ENCODE assay signal across 1 cellular context in the genomic region with DNA sequence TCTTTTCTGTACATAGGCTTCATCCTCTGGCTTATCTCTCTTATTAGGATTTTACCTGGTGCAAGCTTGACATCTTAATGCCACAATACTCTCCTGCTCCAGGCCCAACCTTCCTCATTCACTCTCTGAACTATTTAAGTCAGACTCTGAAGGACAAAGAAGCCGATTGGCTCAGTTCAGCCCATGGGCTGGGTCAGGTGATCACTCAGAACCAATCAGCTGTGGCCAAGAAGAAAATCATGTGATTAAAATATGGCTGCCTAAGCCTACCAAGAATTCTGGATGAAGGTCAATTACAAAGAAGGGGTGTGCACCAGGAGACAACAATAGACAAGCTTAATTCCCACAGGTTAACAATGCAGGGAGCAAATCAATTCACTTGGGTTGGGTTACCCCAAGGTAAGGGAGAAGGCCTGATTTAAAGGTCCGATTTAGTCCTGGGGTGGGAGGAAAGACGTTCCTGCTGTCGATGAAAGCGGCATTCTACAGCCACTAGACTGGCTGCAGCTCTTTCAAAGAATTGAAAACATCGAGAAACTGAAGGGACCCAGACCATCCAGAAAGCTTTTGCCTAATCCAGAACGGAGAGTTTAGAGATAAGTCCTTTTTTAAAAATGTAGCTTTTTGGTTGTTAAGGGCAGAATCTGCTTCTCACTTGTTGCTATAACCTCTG.
TF ChIP-seq lines count a peak whose summit lies in the region.

No MANE protein-coding gene starts in this region.

TF ChIP-seq in K562, 482 proteins besides CTCF, POLR2A, EP300 and RAD21 (continued from another document and continues in another):
- TF ChIP-seq, protein P1, sequence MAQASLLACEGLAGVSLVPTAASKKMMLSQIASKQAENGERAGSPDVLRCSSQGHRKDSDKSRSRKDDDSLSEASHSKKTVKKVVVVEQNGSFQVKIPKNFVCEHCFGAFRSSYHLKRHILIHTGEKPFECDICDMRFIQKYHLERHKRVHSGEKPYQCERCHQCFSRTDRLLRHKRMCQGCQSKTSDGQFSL (CRISPR knock-in tag; IDR thresholded peaks at IDR 0.05) = no peak
- TF ChIP-seq, protein P1 (tag; IDR thresholded peaks at IDR 0.05) = no peak
- TF ChIP-seq, protein P2, sequence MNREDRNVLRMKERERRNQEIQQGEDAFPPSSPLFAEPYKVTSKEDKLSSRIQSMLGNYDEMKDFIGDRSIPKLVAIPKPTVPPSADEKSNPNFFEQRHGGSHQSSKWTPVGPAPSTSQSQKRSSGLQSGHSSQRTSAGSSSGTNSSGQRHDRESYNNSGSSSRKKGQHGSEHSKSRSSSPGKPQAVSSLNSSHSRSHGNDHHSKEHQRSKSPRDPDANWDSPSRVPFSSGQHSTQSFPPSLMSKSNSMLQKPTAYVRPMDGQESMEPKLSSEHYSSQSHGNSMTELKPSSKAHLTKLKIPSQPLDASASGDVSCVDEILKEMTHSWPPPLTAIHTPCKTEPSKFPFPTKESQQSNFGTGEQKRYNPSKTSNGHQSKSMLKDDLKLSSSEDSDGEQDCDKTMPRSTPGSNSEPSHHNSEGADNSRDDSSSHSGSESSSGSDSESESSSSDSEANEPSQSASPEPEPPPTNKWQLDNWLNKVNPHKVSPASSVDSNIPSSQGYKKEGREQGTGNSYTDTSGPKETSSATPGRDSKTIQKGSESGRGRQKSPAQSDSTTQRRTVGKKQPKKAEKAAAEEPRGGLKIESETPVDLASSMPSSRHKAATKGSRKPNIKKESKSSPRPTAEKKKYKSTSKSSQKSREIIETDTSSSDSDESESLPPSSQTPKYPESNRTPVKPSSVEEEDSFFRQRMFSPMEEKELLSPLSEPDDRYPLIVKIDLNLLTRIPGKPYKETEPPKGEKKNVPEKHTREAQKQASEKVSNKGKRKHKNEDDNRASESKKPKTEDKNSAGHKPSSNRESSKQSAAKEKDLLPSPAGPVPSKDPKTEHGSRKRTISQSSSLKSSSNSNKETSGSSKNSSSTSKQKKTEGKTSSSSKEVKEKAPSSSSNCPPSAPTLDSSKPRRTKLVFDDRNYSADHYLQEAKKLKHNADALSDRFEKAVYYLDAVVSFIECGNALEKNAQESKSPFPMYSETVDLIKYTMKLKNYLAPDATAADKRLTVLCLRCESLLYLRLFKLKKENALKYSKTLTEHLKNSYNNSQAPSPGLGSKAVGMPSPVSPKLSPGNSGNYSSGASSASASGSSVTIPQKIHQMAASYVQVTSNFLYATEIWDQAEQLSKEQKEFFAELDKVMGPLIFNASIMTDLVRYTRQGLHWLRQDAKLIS (CRISPR knock-in tag; IDR thresholded peaks at IDR 0.05) = no peak
- TF ChIP-seq CHD4 (IDR thresholded peaks at IDR 0.05; ENCODE audit: insufficient read depth, insufficient replicate concordance, low read depth, low read length, poor library complexity, severe bottlenecking) = no peak
- no peak for TF ChIP-seq MBD2 (IDR thresholded peaks at IDR 0.05; ENCODE audit: borderline replicate concordance, low read depth)
- TF ChIP-seq, protein P3, sequence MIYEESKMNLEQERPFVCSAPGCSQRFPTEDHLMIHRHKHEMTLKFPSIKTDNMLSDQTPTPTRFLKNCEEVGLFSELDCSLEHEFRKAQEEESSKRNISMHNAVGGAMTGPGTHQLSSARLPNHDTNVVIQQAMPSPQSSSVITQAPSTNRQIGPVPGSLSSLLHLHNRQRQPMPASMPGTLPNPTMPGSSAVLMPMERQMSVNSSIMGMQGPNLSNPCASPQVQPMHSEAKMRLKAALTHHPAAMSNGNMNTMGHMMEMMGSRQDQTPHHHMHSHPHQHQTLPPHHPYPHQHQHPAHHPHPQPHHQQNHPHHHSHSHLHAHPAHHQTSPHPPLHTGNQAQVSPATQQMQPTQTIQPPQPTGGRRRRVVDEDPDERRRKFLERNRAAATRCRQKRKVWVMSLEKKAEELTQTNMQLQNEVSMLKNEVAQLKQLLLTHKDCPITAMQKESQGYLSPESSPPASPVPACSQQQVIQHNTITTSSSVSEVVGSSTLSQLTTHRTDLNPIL (CRISPR knock-in tag; IDR thresholded peaks at IDR 0.05) = no peak
- TF ChIP-seq, protein P4, sequence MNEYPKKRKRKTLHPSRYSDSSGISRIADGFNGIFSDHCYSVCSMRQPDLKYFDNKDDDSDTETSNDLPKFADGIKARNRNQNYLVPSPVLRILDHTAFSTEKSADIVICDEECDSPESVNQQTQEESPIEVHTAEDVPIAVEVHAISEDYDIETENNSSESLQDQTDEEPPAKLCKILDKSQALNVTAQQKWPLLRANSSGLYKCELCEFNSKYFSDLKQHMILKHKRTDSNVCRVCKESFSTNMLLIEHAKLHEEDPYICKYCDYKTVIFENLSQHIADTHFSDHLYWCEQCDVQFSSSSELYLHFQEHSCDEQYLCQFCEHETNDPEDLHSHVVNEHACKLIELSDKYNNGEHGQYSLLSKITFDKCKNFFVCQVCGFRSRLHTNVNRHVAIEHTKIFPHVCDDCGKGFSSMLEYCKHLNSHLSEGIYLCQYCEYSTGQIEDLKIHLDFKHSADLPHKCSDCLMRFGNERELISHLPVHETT (CRISPR knock-in tag; conservative IDR thresholded peaks at IDR 0.05 in 1 of 2, IDR thresholded peaks at IDR 0.05 in 1 of 2) = no peak
- TF ChIP-seq ZNF589 (CRISPR knock-in tag; IDR thresholded peaks at IDR 0.05; ENCODE audit: low read depth) = 0 out of 2 replicates have a peak, but pooled peaks have one; percentile 21
- TF ChIP-seq EGR1 (conservative IDR thresholded peaks at IDR 0.05) = no peak
- TF ChIP-seq, protein P5, sequence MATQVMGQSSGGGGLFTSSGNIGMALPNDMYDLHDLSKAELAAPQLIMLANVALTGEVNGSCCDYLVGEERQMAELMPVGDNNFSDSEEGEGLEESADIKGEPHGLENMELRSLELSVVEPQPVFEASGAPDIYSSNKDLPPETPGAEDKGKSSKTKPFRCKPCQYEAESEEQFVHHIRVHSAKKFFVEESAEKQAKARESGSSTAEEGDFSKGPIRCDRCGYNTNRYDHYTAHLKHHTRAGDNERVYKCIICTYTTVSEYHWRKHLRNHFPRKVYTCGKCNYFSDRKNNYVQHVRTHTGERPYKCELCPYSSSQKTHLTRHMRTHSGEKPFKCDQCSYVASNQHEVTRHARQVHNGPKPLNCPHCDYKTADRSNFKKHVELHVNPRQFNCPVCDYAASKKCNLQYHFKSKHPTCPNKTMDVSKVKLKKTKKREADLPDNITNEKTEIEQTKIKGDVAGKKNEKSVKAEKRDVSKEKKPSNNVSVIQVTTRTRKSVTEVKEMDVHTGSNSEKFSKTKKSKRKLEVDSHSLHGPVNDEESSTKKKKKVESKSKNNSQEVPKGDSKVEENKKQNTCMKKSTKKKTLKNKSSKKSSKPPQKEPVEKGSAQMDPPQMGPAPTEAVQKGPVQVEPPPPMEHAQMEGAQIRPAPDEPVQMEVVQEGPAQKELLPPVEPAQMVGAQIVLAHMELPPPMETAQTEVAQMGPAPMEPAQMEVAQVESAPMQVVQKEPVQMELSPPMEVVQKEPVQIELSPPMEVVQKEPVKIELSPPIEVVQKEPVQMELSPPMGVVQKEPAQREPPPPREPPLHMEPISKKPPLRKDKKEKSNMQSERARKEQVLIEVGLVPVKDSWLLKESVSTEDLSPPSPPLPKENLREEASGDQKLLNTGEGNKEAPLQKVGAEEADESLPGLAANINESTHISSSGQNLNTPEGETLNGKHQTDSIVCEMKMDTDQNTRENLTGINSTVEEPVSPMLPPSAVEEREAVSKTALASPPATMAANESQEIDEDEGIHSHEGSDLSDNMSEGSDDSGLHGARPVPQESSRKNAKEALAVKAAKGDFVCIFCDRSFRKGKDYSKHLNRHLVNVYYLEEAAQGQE (CRISPR knock-in tag; IDR thresholded peaks at IDR 0.05; ENCODE audit: low read depth) = no peak
- TF ChIP-seq MIER1 (IDR thresholded peaks at IDR 0.05; ENCODE audit: low read depth) = no peak
- TF ChIP-seq, protein P6, sequence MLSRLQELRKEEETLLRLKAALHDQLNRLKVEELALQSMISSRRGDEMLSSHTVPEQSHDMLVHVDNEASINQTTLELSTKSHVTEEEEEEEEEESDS (CRISPR knock-in tag; IDR thresholded peaks at IDR 0.05) = no peak
- TF ChIP-seq, protein P7, sequence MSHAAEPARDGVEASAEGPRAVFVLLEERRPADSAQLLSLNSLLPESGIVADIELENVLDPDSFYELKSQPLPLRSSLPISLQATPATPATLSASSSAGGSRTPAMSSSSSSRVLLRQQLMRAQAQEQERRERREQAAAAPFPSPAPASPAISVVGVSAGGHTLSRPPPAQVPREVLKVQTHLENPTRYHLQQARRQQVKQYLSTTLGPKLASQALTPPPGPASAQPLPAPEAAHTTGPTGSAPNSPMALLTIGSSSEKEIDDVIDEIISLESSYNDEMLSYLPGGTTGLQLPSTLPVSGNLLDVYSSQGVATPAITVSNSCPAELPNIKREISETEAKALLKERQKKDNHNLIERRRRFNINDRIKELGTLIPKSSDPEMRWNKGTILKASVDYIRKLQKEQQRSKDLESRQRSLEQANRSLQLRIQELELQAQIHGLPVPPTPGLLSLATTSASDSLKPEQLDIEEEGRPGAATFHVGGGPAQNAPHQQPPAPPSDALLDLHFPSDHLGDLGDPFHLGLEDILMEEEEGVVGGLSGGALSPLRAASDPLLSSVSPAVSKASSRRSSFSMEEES (CRISPR knock-in tag; IDR thresholded peaks at IDR 0.05) = peak; percentile 85
- no peak for TF ChIP-seq PURB (CRISPR knock-in tag; IDR thresholded peaks at IDR 0.05; ENCODE audit: low read depth)
- TF ChIP-seq, protein P8, sequence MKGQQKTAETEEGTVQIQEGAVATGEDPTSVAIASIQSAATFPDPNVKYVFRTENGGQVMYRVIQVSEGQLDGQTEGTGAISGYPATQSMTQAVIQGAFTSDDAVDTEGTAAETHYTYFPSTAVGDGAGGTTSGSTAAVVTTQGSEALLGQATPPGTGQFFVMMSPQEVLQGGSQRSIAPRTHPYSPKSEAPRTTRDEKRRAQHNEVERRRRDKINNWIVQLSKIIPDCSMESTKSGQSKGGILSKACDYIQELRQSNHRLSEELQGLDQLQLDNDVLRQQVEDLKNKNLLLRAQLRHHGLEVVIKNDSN (CRISPR knock-in tag; IDR thresholded peaks at IDR 0.05) = peak; percentile 95
- no peak for TF ChIP-seq ZNF766 (CRISPR knock-in tag; conservative IDR thresholded peaks at IDR 0.05)
- TF ChIP-seq COPS2 (conservative IDR thresholded peaks at IDR 0.05) = no peak
- TF ChIP-seq ZNF707 (CRISPR knock-in tag; conservative IDR thresholded peaks at IDR 0.05) = no peak
- no peak for TF ChIP-seq FIP1L1 (IDR thresholded peaks at IDR 0.05; ENCODE audit: low read depth, low read length, poor library complexity, severe bottlenecking)
- peak; percentile 91 for TF ChIP-seq TOE1 (IDR thresholded peaks at IDR 0.05; ENCODE audit: borderline replicate concordance)
- TF ChIP-seq TOE1 (CRISPR knock-in tag; IDR thresholded peaks at IDR 0.05; ENCODE audit: borderline replicate concordance, low read depth) = no peak
- peak; percentile 13 for TF ChIP-seq NFYB (IDR thresholded peaks at IDR 0.05; ENCODE audit: extremely low read depth, insufficient read length)
- peak; percentile 94 for TF ChIP-seq NFRKB (IDR thresholded peaks at IDR 0.05; ENCODE audit: low read depth)
- no peak for TF ChIP-seq ZFP30 (CRISPR knock-in tag; IDR thresholded peaks at IDR 0.05; ENCODE audit: borderline replicate concordance)
- no peak for TF ChIP-seq RBM17 (IDR thresholded peaks at IDR 0.05; ENCODE audit: borderline replicate concordance, low read depth, low read length)
- no peak for TF ChIP-seq TBP (optimal IDR thresholded peaks at IDR 0.05; ENCODE audit: low read depth, low read length)
- no peak for TF ChIP-seq HDAC8 (tag; IDR thresholded peaks at IDR 0.05)
- TF ChIP-seq, protein P9, sequence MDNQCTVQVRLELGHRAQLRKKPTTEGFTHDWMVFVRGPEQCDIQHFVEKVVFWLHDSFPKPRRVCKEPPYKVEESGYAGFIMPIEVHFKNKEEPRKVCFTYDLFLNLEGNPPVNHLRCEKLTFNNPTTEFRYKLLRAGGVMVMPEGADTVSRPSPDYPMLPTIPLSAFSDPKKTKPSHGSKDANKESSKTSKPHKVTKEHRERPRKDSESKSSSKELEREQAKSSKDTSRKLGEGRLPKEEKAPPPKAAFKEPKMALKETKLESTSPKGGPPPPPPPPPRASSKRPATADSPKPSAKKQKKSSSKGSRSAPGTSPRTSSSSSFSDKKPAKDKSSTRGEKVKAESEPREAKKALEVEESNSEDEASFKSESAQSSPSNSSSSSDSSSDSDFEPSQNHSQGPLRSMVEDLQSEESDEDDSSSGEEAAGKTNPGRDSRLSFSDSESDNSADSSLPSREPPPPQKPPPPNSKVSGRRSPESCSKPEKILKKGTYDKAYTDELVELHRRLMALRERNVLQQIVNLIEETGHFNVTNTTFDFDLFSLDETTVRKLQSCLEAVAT (IDR thresholded peaks at IDR 0.05) = peak in 1 of 2 experiments; percentile 53; a peak in 1 of 4 replicates
- no peak for TF ChIP-seq TEAD1 (CRISPR knock-in tag; IDR thresholded peaks at IDR 0.05)
- peak; percentile 51 for TF ChIP-seq FOS (IDR thresholded peaks at IDR 0.05; ENCODE audit: extremely low read depth, insufficient read length)
- TF ChIP-seq STAT5B (CRISPR knock-in tag; IDR thresholded peaks at IDR 0.05) = no peak
- TF ChIP-seq SMAD1 (IDR thresholded peaks at IDR 0.05; ENCODE audit: low read depth, low read length, partially characterized antibody) = no peak
- TF ChIP-seq BACH1 (tag; IDR thresholded peaks at IDR 0.05) = no peak
- TF ChIP-seq ZNF551 (CRISPR knock-in tag; IDR thresholded peaks at IDR 0.05) = no peak
- peak; percentile 95 for TF ChIP-seq PHF20 (IDR thresholded peaks at IDR 0.05; ENCODE audit: partially characterized antibody)
- TF ChIP-seq, protein P10, sequence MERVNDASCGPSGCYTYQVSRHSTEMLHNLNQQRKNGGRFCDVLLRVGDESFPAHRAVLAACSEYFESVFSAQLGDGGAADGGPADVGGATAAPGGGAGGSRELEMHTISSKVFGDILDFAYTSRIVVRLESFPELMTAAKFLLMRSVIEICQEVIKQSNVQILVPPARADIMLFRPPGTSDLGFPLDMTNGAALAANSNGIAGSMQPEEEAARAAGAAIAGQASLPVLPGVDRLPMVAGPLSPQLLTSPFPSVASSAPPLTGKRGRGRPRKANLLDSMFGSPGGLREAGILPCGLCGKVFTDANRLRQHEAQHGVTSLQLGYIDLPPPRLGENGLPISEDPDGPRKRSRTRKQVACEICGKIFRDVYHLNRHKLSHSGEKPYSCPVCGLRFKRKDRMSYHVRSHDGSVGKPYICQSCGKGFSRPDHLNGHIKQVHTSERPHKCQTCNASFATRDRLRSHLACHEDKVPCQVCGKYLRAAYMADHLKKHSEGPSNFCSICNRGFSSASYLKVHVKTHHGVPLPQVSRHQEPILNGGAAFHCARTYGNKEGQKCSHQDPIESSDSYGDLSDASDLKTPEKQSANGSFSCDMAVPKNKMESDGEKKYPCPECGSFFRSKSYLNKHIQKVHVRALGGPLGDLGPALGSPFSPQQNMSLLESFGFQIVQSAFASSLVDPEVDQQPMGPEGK (CRISPR knock-in tag; IDR thresholded peaks at IDR 0.05; ENCODE audit: borderline replicate concordance) = no peak
- TF ChIP-seq ELF4 (CRISPR knock-in tag; IDR thresholded peaks at IDR 0.05) = no peak
- no peak for TF ChIP-seq TGIF2 (CRISPR knock-in tag; IDR thresholded peaks at IDR 0.05)
